8 cellular contexts compared by ENCODE assay signal in the genomic region with DNA sequence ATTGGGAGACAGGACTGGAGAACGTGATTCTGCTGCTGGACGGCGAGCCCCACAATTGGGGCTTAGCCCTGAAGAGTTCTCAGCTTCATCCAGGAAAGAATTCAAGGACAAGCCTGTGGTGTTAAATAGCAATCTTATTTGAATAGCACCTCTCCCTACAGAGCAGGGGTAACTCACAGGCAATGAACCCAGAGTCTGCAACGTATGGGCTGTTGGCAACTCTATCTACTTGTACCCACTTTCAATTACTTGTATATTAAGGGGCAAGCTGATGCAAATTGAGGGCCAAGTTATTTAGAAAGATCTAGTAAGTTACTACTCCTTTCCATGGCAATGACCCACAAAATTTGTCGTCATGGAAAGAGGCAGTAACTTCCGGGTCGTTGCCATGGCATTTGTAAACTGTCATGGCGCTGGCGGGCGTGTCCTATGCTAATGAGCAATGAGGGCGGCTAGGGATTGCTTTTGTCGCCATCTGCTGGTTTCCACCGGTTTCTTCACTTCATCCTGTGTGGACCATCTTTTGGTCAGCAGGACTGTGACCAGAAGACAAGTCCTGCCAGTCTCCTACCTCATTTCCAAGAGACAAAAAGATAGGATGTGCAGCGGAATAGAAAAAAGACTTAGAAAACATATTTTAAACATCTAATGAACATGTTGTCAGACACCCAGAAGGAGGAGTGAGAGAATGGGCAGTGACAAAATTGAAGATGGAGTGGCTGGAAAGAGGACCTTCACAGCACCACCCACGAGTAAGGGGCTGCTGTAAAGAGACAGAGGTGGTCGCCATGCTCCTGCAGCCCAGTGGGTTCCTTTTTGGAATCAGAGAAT. TPM values are rescaled to one million over a fixed set of nuclear protein-coding genes. Genes with fewer than 3 reads are reported as not detected.
A peak's percentile ranks its signal among the peaks of the same experiment; 100 is the strongest.
DNase-seq lines count a peak whose midpoint lies in the region; ATAC-seq and TF ChIP-seq lines count a peak whose summit lies in the region.

No MANE protein-coding gene starts in this region.

- no peaks in the 10 kb centered on the region for H3K9me3 ChIP-seq in muscle layer of duodenum (ENCODE audit: control insufficient read depth in 1 of 2, low read length in 2 of 2)

- no peaks in the 10 kb centered on the region for H3K27me3 Mint-ChIP-seq in IgD-negative memory B cell

- no peaks in the 10 kb centered on the region for H3K27me3 ChIP-seq in muscle layer of duodenum (ENCODE audit: low read depth, low read length)

- H3K4me3 ChIP-seq in muscle layer of duodenum (ENCODE audit: low read depth in 1 of 2, low read length in 2 of 2), result peak overlapping the region; percentile 14 to 20

- H3K27ac Mint-ChIP-seq in IgD-negative memory B cell, result peak overlapping the region; percentile 76 to 96 (median 93)

- H3K4me1 Mint-ChIP-seq in IgD-negative memory B cell, result peaks cover 21 to 33% (median 28%) of the 10 kb centered on the region in 3 donors

- peak overlapping the region; percentile 21 to 81 (median 46) for H3K4me3 Mint-ChIP-seq in IgD-negative memory B cell

- H3K36me3 ChIP-seq in muscle layer of duodenum (ENCODE audit: control insufficient read depth in 1 of 2, insufficient read depth in 2 of 2, low read length in 2 of 2), result no peaks in the 10 kb centered on the region

- DNase-seq in DMS114 treated with DMSO at 0.1 percent for 48 hours (lab: John Stamatoyannopoulos, UW; ENCODE audit: unreplicated experiment) (peak; percentile 89), OCI-M1 (lab: John Stamatoyannopoulos, UW) (peak; percentile 97), activated T-cell treated with anti-CD3 and anti-CD28 coated beads for 4 hours (peak; percentile 94), erythroblast (lab: John Stamatoyannopoulos, UW) (peak; percentile 94 to 96)
- DNase-seq in stimulated activated CD8-positive, alpha-beta memory T cell treated with anti-CD3 and anti-CD28 coated beads, Interleukin-7, amount 100 ng/mL, for 1 hour (ENCODE audit: low read depth in 2 of 2), result peak; percentile 93

- H3K4me1 ChIP-seq in muscle layer of duodenum (ENCODE audit: control insufficient read depth in 1 of 2, insufficient read depth in 2 of 2, low read length in 2 of 2), result no peaks in the 10 kb centered on the region

- peak overlapping the region; percentile 54 for H3K27ac ChIP-seq in muscle layer of duodenum (ENCODE audit: low read length)

- no peak for TF ChIP-seq POLR2A in erythroblast (IDR thresholded peaks at IDR 0.05; ENCODE audit: low read length)

- no peaks in the 10 kb centered on the region for H3K9me3 Mint-ChIP-seq in IgD-negative memory B cell

- peak; percentile 83 for ATAC-seq in GM21717 (IDR thresholded peaks at IDR 0.05; ENCODE audit: unreplicated experiment)

- H3K36me3 Mint-ChIP-seq in IgD-negative memory B cell, result peaks cover 2% of the 10 kb centered on the region

RNA-seq across cellular contexts. Expression of a gene that starts 45.8 kb away (rescaled TPM):
- polyA plus RNA-seq in IgD-negative memory B cell, result 117 TPM

RNA-seq across cellular contexts. Expression of a gene that starts 49.2 kb away (rescaled TPM):
- 12.3 TPM for polyA plus RNA-seq in IgD-negative memory B cell

RNA-seq across cellular contexts. Expression of a gene that starts 49.2 kb away (rescaled TPM):
- polyA plus RNA-seq in IgD-negative memory B cell, result 5.4 TPM

Comparison
In these comparisons a context has a peak if more than half of its experiments do, and no peak if none do; other contexts are left out.
1. Peak in every context shown above with its lines: DNase-seq, ATAC-seq, H3K4me3 ChIP-seq and H3K27ac ChIP-seq.